In the genomic region with DNA sequence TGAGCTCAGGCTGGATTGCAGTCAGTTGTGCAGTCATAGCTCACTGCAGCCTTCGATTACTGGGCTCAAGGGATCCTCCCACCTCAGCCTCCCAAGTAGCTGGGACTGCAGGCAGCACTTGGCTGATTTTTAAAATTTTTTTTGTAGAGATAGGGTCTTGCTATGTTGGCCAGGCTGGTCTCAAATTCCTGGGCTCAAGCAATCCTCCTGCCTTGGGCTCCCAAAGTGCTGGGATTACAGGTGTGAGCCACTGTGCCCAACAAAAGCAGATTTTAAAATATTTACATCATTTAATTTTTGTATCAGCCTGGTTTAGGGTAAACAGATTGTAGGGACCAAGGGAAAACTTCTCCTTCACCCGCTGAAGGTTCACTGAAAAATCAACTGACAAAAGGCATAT, we compare ENCODE assay signal across 6 cellular contexts. TPM values are rescaled to one million over a fixed set of nuclear protein-coding genes. Genes with fewer than 3 reads are reported as not detected.
DNase-seq lines count a peak whose midpoint lies in the region; ATAC-seq, FAIRE-seq and TF ChIP-seq lines count a peak whose summit lies in the region.
"Not testable (repeated sequence)": the region's sequence is repeated elsewhere in the genome, so short reads cannot be mapped to it uniquely, and the experiment has no call there.

No MANE protein-coding gene starts in this region.

- H2BK5ac ChIP-seq in H9 (ENCODE audit: insufficient read length, low read length), result not testable (repeated sequence)
- H2BK5ac ChIP-seq in H1 (ENCODE audit: low read depth, low read length), result 0 out of 2 replicates have a peak overlapping the region, but pooled peaks have one; percentile 95

- FAIRE-seq in H1 (lab: Jason Lieb, UNC); HepG2 (lab: Jason Lieb, UNC): not testable (repeated sequence)

- in situ Hi-C loops in HepG2 (cut with HindIII; ENCODE audit: extremely low pct_ligation_motif_present, low pct_unique_long_range_greater_than_20kb), result not testable (repeated sequence)

- H3K27me3 Mint-ChIP-seq in H9 (ENCODE audit: low read depth), result not testable (repeated sequence)

- not testable (repeated sequence) for H3K4me3 ChIP-seq in MM.1S (ENCODE audit: low read length); OCI-LY3 (ENCODE audit: low read length); HepG2 (replicated peaks in 1 of 3; ENCODE audit: insufficient read depth in 1 of 3, low read depth in 2 of 3, low read length in 3 of 3)
- peak overlapping the region in 1 of 4 experiments; percentile 40; a peak in 1 of 8 replicates for H3K4me3 ChIP-seq in H1 (ENCODE audit: extremely low read depth in 1 of 4, insufficient read depth in 2 of 4, low read depth in 3 of 4, low read length in 4 of 4)

- H3K14ac ChIP-seq in H9 (ENCODE audit: insufficient read depth, low read length); H1 (ENCODE audit: insufficient read length): not testable (repeated sequence)

- no CpG with 5 or more reads among the region's 2 CpGs for WGBS in H9 (ENCODE audit: extremely low coverage, insufficient read length, low lambda C conversion rate)
- 80% methylated on average over 2 of the region's 2 CpGs; no CpG with 5 or more reads in 1 of the 2 experiments for WGBS in H1 (ENCODE audit: extremely low coverage in 1 of 2, insufficient coverage in 1 of 2, insufficient read length in 1 of 2, insufficient replicate concordance in 2 of 2, low coverage in 1 of 2, low lambda C conversion rate in 2 of 2, missing lambda C conversion rate in 1 of 2), 2 experiments
- WGBS in HepG2 (ENCODE audit: low lambda C conversion rate), result 98% methylated on average over 2 of the region's 2 CpGs

- not testable (repeated sequence) for H2BK15ac ChIP-seq in H9 (ENCODE audit: low read depth, low read length); H1 (ENCODE audit: low read length)

- H4K20me1 ChIP-seq in H9 (ENCODE audit: control insufficient read depth, insufficient read depth, insufficient read length); MM.1S (ENCODE audit: insufficient read depth, low read length); OCI-LY3 (ENCODE audit: insufficient read depth, low read length); H1 (replicated peaks in 1 of 2; ENCODE audit: control insufficient read depth in 1 of 2, insufficient read depth in 2 of 2, low read length in 2 of 2); HepG2 (ENCODE audit: insufficient read depth, low read length): not testable (repeated sequence)

- H3K9me3 ChIP-seq in H9 (ENCODE audit: control insufficient read depth, low read depth, low read length) (peaks cover 10% of the 10 kb centered on the region), H1 (ENCODE audit: insufficient read depth in 2 of 2, low read depth in 1 of 2, low read length in 1 of 2) (peaks cover 13 to 21% of the 10 kb centered on the region in 2 experiments), HepG2 (ENCODE audit: low read length) (peaks cover 18% of the 10 kb centered on the region)
- H3K9me3 ChIP-seq in MM.1S (replicated peaks; ENCODE audit: insufficient read depth, low read length); OCI-LY3 (ENCODE audit: insufficient read depth, low read length): not testable (repeated sequence)

- H3K18ac ChIP-seq in H9 (ENCODE audit: insufficient read length, low read depth, low read length); H1 (ENCODE audit: extremely low read depth, low read length): not testable (repeated sequence)

- not testable (repeated sequence) for H4K91ac ChIP-seq in H9 (ENCODE audit: insufficient read length, low read depth, low read length)
- peak overlapping the region; percentile 81 for H4K91ac ChIP-seq in H1 (replicated peaks; ENCODE audit: insufficient read length, low read length)

- H3K56ac ChIP-seq in H9 (ENCODE audit: insufficient read length, low read depth, low read length); H1 (replicated peaks; ENCODE audit: insufficient read length, low read depth, low read length): not testable (repeated sequence)

- not testable (repeated sequence) for H3K23me2 ChIP-seq in H9 (ENCODE audit: insufficient read length, low read depth, low read length, poor library complexity, severe bottlenecking); H1 (ENCODE audit: low read depth, low read length)

- not testable (repeated sequence) for H3K9ac ChIP-seq in H9 (ENCODE audit: extremely low read depth, insufficient read length, low read length); MM.1S (ENCODE audit: low read length); OCI-LY3 (ENCODE audit: low read length); H1 (replicated peaks in 1 of 4; ENCODE audit: extremely low read depth in 1 of 4, low read depth in 3 of 4, low read length in 3 of 4); HepG2 (ENCODE audit: insufficient read depth, low read depth, low read length)

- not testable (repeated sequence) for H3K4me2 ChIP-seq in H9 (ENCODE audit: insufficient read depth, insufficient read length, low read length); HepG2 (ENCODE audit: low read depth, low read length)
- H3K4me2 ChIP-seq in MM.1S (ENCODE audit: low read depth, low read length) (peak overlapping the region; percentile 32; the same call in 1 of the 2 replicates), OCI-LY3 (ENCODE audit: low read length) (peak overlapping the region; percentile 65; the same call in 1 of the 2 replicates), H1 (ENCODE audit: insufficient read depth in 1 of 2, low read depth in 2 of 2, low read length in 2 of 2) (peak overlapping the region; percentile 29 to 70; a peak in 2 of 4 replicates)

- CTCF ChIA-PET in H1 (lab: Charles Lee; ENCODE audit: partially characterized antibody), result interaction anchor here (0.6 kb wide), 1 partner anchor 360 kb away, joined by 3 read pairs; no protein-coding TSS in a partner anchor
- CTCF ChIA-PET in HepG2 (lab: Yijun Ruan, JAX; ENCODE audit: low intra/inter-chr PET ratio, low total read pairs), result not testable (repeated sequence)

- not testable (repeated sequence) for H3T11ph ChIP-seq in H9 (ENCODE audit: low read length)

- H3K4me3 Mint-ChIP-seq in H9, result not testable (repeated sequence)

- peak overlapping the region in 2 of 3 experiments; percentile 97 to 99; a peak in 4 of 7 replicates for H3K27ac Mint-ChIP-seq in H9

- H3K36me3 ChIP-seq in MM.1S (replicated peaks; ENCODE audit: insufficient read depth, low read length); OCI-LY3 (replicated peaks; ENCODE audit: low read depth, low read length); H1 (ENCODE audit: control insufficient read depth in 2 of 4, insufficient read depth in 4 of 4, low read length in 3 of 4); HepG2 (replicated peaks in 1 of 2; ENCODE audit: control insufficient read depth in 1 of 2, insufficient read depth in 2 of 2, low read length in 2 of 2): not testable (repeated sequence)

- not testable (repeated sequence) for H3K23ac ChIP-seq in H9 (ENCODE audit: insufficient read length, low read depth, low read length); H1 (ENCODE audit: insufficient read length)

- not testable (repeated sequence) for H3K27me3 ChIP-seq in H9 (ENCODE audit: insufficient read depth, low read length); MM.1S (replicated peaks; ENCODE audit: insufficient read depth, low read length); OCI-LY3 (ENCODE audit: low read depth, low read length); H1 (replicated peaks in 1 of 4; ENCODE audit: control insufficient read depth in 3 of 4, extremely low read depth in 1 of 4, insufficient read depth in 3 of 4, low read length in 3 of 4); HepG2 (ENCODE audit: control insufficient read depth in 1 of 2, insufficient read depth in 2 of 2, low read length in 2 of 2)

- peak overlapping the region; percentile 83 for H2BK20ac ChIP-seq in H9 (ENCODE audit: low read depth, low read length, poor library complexity, severe bottlenecking)
- 0 out of 2 replicates have a peak overlapping the region, but pooled peaks have one; percentile 72 for H2BK20ac ChIP-seq in H1 (ENCODE audit: low read length)

- H3K4me1 Mint-ChIP-seq in H9, result peaks cover 44 to 51% of the 10 kb centered on the region in 2 experiments

- H3K79me1 ChIP-seq in H9 (ENCODE audit: insufficient read depth, low read depth, low read length, poor library complexity, severe bottlenecking); H1 (ENCODE audit: low read depth, low read length): not testable (repeated sequence)

- H3K79me2 ChIP-seq in H9 (ENCODE audit: insufficient read depth, low read length); MM.1S (ENCODE audit: low read length); OCI-LY3 (ENCODE audit: low read length); H1 (ENCODE audit: control insufficient read depth in 1 of 2, insufficient read depth in 2 of 2, low read length in 2 of 2); HepG2 (ENCODE audit: insufficient read depth, low read length): not testable (repeated sequence)

- H4K8ac ChIP-seq in H9 (replicated peaks; ENCODE audit: insufficient read length, low read depth, low read length); H1 (ENCODE audit: extremely low read depth, insufficient read depth, low read length): not testable (repeated sequence)

- not testable (repeated sequence) for TF ChIP-seq EP300 in H1 (IDR thresholded peaks at IDR 0.05; ENCODE audit: borderline replicate concordance in 1 of 2, low read depth in 2 of 2, low read length in 2 of 2); HepG2 (IDR thresholded peaks at IDR 0.05; ENCODE audit: low read depth in 2 of 2, low read length in 2 of 2); HepG2 (CRISPR knock-in tag; IDR thresholded peaks at IDR 0.05; ENCODE audit: borderline replicate concordance)

- intact Hi-C loops in HepG2 (cut with micrococcal nuclease; ENCODE audit: unreplicated experiment), result not testable (repeated sequence)

- not testable (repeated sequence) for ATAC-seq in HepG2

- not testable (repeated sequence) for H2AFZ ChIP-seq in H9 (ENCODE audit: low read length); OCI-LY3 (ENCODE audit: low read depth, low read length); H1 (ENCODE audit: low read length); HepG2 (ENCODE audit: low read length)
- H2AFZ ChIP-seq in MM.1S (ENCODE audit: low read length), result 0 out of 2 replicates have a peak overlapping the region, but pooled peaks have one; percentile 36

- TF ChIP-seq RAD21 in H1 (IDR thresholded peaks at IDR 0.05 in 1 of 2, conservative IDR thresholded peaks at IDR 0.05 in 1 of 2; ENCODE audit: low read depth in 2 of 2, low read length in 2 of 2); HepG2 (CRISPR knock-in tag; IDR thresholded peaks at IDR 0.05): not testable (repeated sequence)

- not testable (repeated sequence) for H2AK5ac ChIP-seq in H9 (ENCODE audit: insufficient read length, low read length)
- H2AK5ac ChIP-seq in H1 (ENCODE audit: low read depth, low read length), result 0 out of 2 replicates have a peak overlapping the region, but pooled peaks have one; percentile 53

- BruUV-seq in HepG2 (replicated peaks; lab: Mats Ljungman, UMichigan), result not testable (repeated sequence)

- H3K36me3 Mint-ChIP-seq in H9 (ENCODE audit: insufficient read depth in 1 of 3, low read depth in 3 of 3), result peaks cover 25 to 63% (median 27%) of the 10 kb centered on the region in 3 experiments

- peaks cover 12% of the 10 kb centered on the region; the same call in 1 of the 2 replicates for H3F3A ChIP-seq in MM.1S (ENCODE audit: insufficient read depth, low read length)

- H4K5ac ChIP-seq in H9 (ENCODE audit: insufficient read length, low read depth, low read length); H1 (ENCODE audit: insufficient read length, low read depth, low read length): not testable (repeated sequence)

- H2BK12ac ChIP-seq in H9 (ENCODE audit: insufficient read length, low read depth, low read length); H1 (ENCODE audit: low read depth, low read length): not testable (repeated sequence)

- POLR2A ChIA-PET in H1 (lab: Charles Lee; ENCODE audit: partially characterized antibody), result interaction anchor here (1.5 to 3.0 kb wide), 3 partner anchors 10 to 117 kb away, joined by 5 to 14 read pairs (median 7); partner anchors contain the start of gene CENPU
- POLR2A ChIA-PET in HepG2 (lab: Yijun Ruan, JAX), result not testable (repeated sequence)

- not testable (repeated sequence) for H3K9me2 ChIP-seq in MM.1S (replicated peaks; ENCODE audit: insufficient read depth, low read length)

- not testable (repeated sequence) for H3K27ac ChIP-seq in H9 (ENCODE audit: insufficient read length, low read depth, low read length); H1 (ENCODE audit: low read depth, low read length); HepG2 (ENCODE audit: extremely low read length, insufficient read depth, low read length)
- H3K27ac ChIP-seq in MM.1S (ENCODE audit: low read length) (peak overlapping the region; percentile 42; the same call in 1 of the 2 replicates), OCI-LY3 (ENCODE audit: low read length) (peak overlapping the region; percentile 84)

- not testable (repeated sequence) for DNase-seq in H9; MM.1S; H1 (ENCODE audit: low read depth in 1 of 2, low spot score in 2 of 2); HepG2 (ENCODE audit: low spot score)
- peak; percentile 4 for DNase-seq in activated CD8-positive, alpha-beta memory T cell treated with anti-CD3 and anti-CD28 coated beads for 24 hours

- not testable (repeated sequence) for H2BK120ac ChIP-seq in H9 (ENCODE audit: low read depth, low read length, poor library complexity, severe bottlenecking); H1 (replicated peaks; ENCODE audit: low read depth, low read length)

- not testable (repeated sequence) for TF ChIP-seq POLR2A in H1 (IDR thresholded peaks at IDR 0.05; ENCODE audit: control extremely low read depth in 1 of 2, low read depth in 2 of 2, low read length in 2 of 2); HepG2 (IDR thresholded peaks at IDR 0.05; ENCODE audit: insufficient read depth in 1 of 2, low read depth in 2 of 2, low read length in 2 of 2)

- H3K9me3 Mint-ChIP-seq in H9, result peaks cover 37 to 47% of the 10 kb centered on the region in 2 experiments

- TF ChIP-seq CTCF in H9 (conservative IDR thresholded peaks at IDR 0.05); MM.1S (IDR thresholded peaks at IDR 0.05; ENCODE audit: low read length); OCI-LY3 (IDR thresholded peaks at IDR 0.05; ENCODE audit: low read depth, low read length); H1 (IDR thresholded peaks at IDR 0.05; ENCODE audit: control extremely low read depth in 1 of 3, insufficient read depth in 1 of 3, low read depth in 1 of 3, low read length in 3 of 3); HepG2 (CRISPR knock-in tag; IDR thresholded peaks at IDR 0.05): not testable (repeated sequence)

- H3K4ac ChIP-seq in H9 (ENCODE audit: low read depth, low read length); H1 (replicated peaks; ENCODE audit: insufficient read length, low read depth, low read length): not testable (repeated sequence)

- H3K4me1 ChIP-seq in H9 (ENCODE audit: insufficient read depth, low read length) (peaks cover 11% of the 10 kb centered on the region; the same call in 1 of the 2 replicates), MM.1S (ENCODE audit: low read length) (peaks cover 13% of the 10 kb centered on the region), OCI-LY3 (ENCODE audit: low read length) (peaks cover 22% of the 10 kb centered on the region), H1 (replicated peaks in 1 of 4; ENCODE audit: control insufficient read depth in 3 of 4, insufficient read depth in 4 of 4, low read length in 3 of 4) (peaks cover 3 to 14% (median 7%) of the 10 kb centered on the region in 4 experiments), HepG2 (ENCODE audit: insufficient read depth, low read length) (peaks cover 48% of the 10 kb centered on the region)

RNA-seq across cellular contexts. Expression of gene CASP3, which starts 33.1 kb away (rescaled TPM):
- total RNA-seq in H9 (2021) (107 and 110 TPM in 2 replicates), HepG2 (2016; rRNA removed; fragmentation: Illumina TruSeq; extraction: Trizol) (77.8 and 139 TPM in 2 replicates)
- total RNA-seq in H1 (2021; fragmentation: NEBNext Ultra II Directional; extraction: Animal tissue kit (Norgen Biotek cat#: 25700)), result 81.1 and 82.5 TPM in 2 replicates
- polyA plus RNA-seq in H1 (2011; rRNA removed) (15.0 and 27.8 TPM in 2 replicates), HepG2 (2011; rRNA removed) (19.9 and 26.0 TPM in 2 replicates)
- 39.6 TPM for polyA plus RNA-seq in H1 (2011; cell fraction: cytosol; rRNA removed)
- polyA plus RNA-seq in H1 (2011; cell fraction: nucleus; rRNA removed), result 12.9 TPM
- polyA plus RNA-seq in H1 (2012, experiment 1 of 2), result 30.9 to 58.4 TPM (median 37.1 TPM) in 4 replicates
- polyA plus RNA-seq in H1 (2012, experiment 2 of 2), result 9.4 TPM
- polyA plus RNA-seq in H1 (2013, experiment 1 of 2), result 53.0 TPM
- 56.0 TPM for polyA plus RNA-seq in H1 (2013, experiment 2 of 2)
- polyA minus RNA-seq in H1 (2011; rRNA and poly(A)+ RNA removed), result 19.4 and 27.4 TPM in 2 replicates
- polyA minus RNA-seq in H1 (2011; cell fraction: cytosol; rRNA and poly(A)+ RNA removed), result 14.6 TPM
- polyA minus RNA-seq in H1 (2011; cell fraction: nucleus; rRNA and poly(A)+ RNA removed), result 15.8 TPM
- total RNA-seq in HepG2 (2016; cell fraction: cytosol; rRNA removed; fragmentation: Illumina TruSeq; extraction: Trizol; ENCODE audit: low read depth), result 6.9 and 8.3 TPM in 2 replicates
- 76.3 and 140 TPM in 2 replicates for total RNA-seq in HepG2 (2016; cell fraction: insoluble cytoplasmic fraction; rRNA removed; fragmentation: Illumina TruSeq; extraction: Trizol)
- 25.2 and 26.5 TPM in 2 replicates for total RNA-seq in HepG2 (2016; cell fraction: membrane; rRNA removed; fragmentation: Illumina TruSeq; extraction: Trizol)
- 38.4 and 42.0 TPM in 2 replicates for total RNA-seq in HepG2 (2016; cell fraction: nucleus; rRNA removed; fragmentation: Illumina TruSeq; extraction: Trizol)
- polyA plus RNA-seq in HepG2 (2011; cell fraction: cytosol; rRNA removed), result 9.9 and 15.6 TPM in 2 replicates
- 4.4 and 6.4 TPM in 2 replicates for polyA plus RNA-seq in HepG2 (2011; cell fraction: nucleus; rRNA removed)
- polyA plus RNA-seq in HepG2 (2012), result 22.6 and 26.2 TPM in 2 replicates
- 4.5 and 4.9 TPM in 2 replicates for polyA plus RNA-seq in HepG2 (2016; cell fraction: cytosol; fragmentation: Illumina TruSeq; extraction: Trizol; ENCODE audit: low read depth)
- polyA plus RNA-seq in HepG2 (2016; cell fraction: insoluble cytoplasmic fraction; fragmentation: Illumina TruSeq; extraction: Trizol; ENCODE audit: low read depth), result 116 and 129 TPM in 2 replicates
- 13.7 and 15.0 TPM in 2 replicates for polyA plus RNA-seq in HepG2 (2016; cell fraction: membrane; fragmentation: Illumina TruSeq; extraction: Trizol; ENCODE audit: low read depth)
- polyA plus RNA-seq in HepG2 (2016; cell fraction: nucleus; fragmentation: Illumina TruSeq; extraction: Trizol; ENCODE audit: insufficient read depth, low read depth), result 50.9 and 57.0 TPM in 2 replicates
- polyA minus RNA-seq in HepG2 (2011; rRNA and poly(A)+ RNA removed; ENCODE audit: low replicate concordance), result 5.3 and 7.6 TPM in 2 replicates
- 9.8 and 11.5 TPM in 2 replicates for polyA minus RNA-seq in HepG2 (2011; cell fraction: cytosol; rRNA and poly(A)+ RNA removed)
- 13.1 and 13.6 TPM in 2 replicates for polyA minus RNA-seq in HepG2 (2011; cell fraction: nucleus; rRNA and poly(A)+ RNA removed)

RNA-seq across cellular contexts. Expression of gene PRIMPOL, which starts 33.4 kb away (rescaled TPM):
- total RNA-seq in H9 (2021), result 4.9 and 6.3 TPM in 2 replicates
- 5.0 and 6.7 TPM in 2 replicates for total RNA-seq in H1 (2021; fragmentation: NEBNext Ultra II Directional; extraction: Animal tissue kit (Norgen Biotek cat#: 25700))
- polyA plus RNA-seq in H1 (2011; rRNA removed), result 2.7 and 4.4 TPM in 2 replicates
- 6.3 TPM for polyA plus RNA-seq in H1 (2011; cell fraction: cytosol; rRNA removed)
- 0.97 TPM for polyA plus RNA-seq in H1 (2011; cell fraction: nucleus; rRNA removed)
- polyA plus RNA-seq in H1 (2012, experiment 1 of 2), result 6.3 to 10.6 TPM (median 8.8 TPM) in 4 replicates
- 0.92 TPM for polyA plus RNA-seq in H1 (2012, experiment 2 of 2)
- polyA plus RNA-seq in H1 (2013, experiment 1 of 2), result 6.3 TPM
- 6.8 TPM for polyA plus RNA-seq in H1 (2013, experiment 2 of 2)
- polyA minus RNA-seq in H1 (2011; rRNA and poly(A)+ RNA removed), result 1.0 and 1.4 TPM in 2 replicates
- 2.4 TPM for polyA minus RNA-seq in H1 (2011; cell fraction: cytosol; rRNA and poly(A)+ RNA removed)
- polyA minus RNA-seq in H1 (2011; cell fraction: nucleus; rRNA and poly(A)+ RNA removed), result 3.3 TPM
- 11.0 and 17.3 TPM in 2 replicates for total RNA-seq in HepG2 (2016; rRNA removed; fragmentation: Illumina TruSeq; extraction: Trizol)
- total RNA-seq in HepG2 (2016; cell fraction: cytosol; rRNA removed; fragmentation: Illumina TruSeq; extraction: Trizol; ENCODE audit: low read depth), result 9.6 and 10.1 TPM in 2 replicates
- total RNA-seq in HepG2 (2016; cell fraction: insoluble cytoplasmic fraction; rRNA removed; fragmentation: Illumina TruSeq; extraction: Trizol), result 10.8 and 14.2 TPM in 2 replicates
- total RNA-seq in HepG2 (2016; cell fraction: membrane; rRNA removed; fragmentation: Illumina TruSeq; extraction: Trizol), result 6.1 and 6.6 TPM in 2 replicates
- total RNA-seq in HepG2 (2016; cell fraction: nucleus; rRNA removed; fragmentation: Illumina TruSeq; extraction: Trizol), result 7.1 and 11.9 TPM in 2 replicates
- polyA plus RNA-seq in HepG2 (2011; rRNA removed), result 4.4 and 7.3 TPM in 2 replicates
- 1.4 and 2.2 TPM in 2 replicates for polyA plus RNA-seq in HepG2 (2011; cell fraction: cytosol; rRNA removed)
- 3.0 and 4.4 TPM in 2 replicates for polyA plus RNA-seq in HepG2 (2011; cell fraction: nucleus; rRNA removed)
- polyA plus RNA-seq in HepG2 (2012), result 5.3 and 5.4 TPM in 2 replicates
- 0.87 and 1.7 TPM in 2 replicates for polyA plus RNA-seq in HepG2 (2016; cell fraction: cytosol; fragmentation: Illumina TruSeq; extraction: Trizol; ENCODE audit: low read depth)
- 9.6 and 12.3 TPM in 2 replicates for polyA plus RNA-seq in HepG2 (2016; cell fraction: insoluble cytoplasmic fraction; fragmentation: Illumina TruSeq; extraction: Trizol; ENCODE audit: low read depth)
- 2.6 and 3.3 TPM in 2 replicates for polyA plus RNA-seq in HepG2 (2016; cell fraction: membrane; fragmentation: Illumina TruSeq; extraction: Trizol; ENCODE audit: low read depth)
- polyA plus RNA-seq in HepG2 (2016; cell fraction: nucleus; fragmentation: Illumina TruSeq; extraction: Trizol; ENCODE audit: insufficient read depth, low read depth), result 20.4 and 22.6 TPM in 2 replicates
- 1.2 and 2.0 TPM in 2 replicates for polyA minus RNA-seq in HepG2 (2011; rRNA and poly(A)+ RNA removed; ENCODE audit: low replicate concordance)
- polyA minus RNA-seq in HepG2 (2011; cell fraction: cytosol; rRNA and poly(A)+ RNA removed), result 1.1 and 2.1 TPM in 2 replicates
- polyA minus RNA-seq in HepG2 (2011; cell fraction: nucleus; rRNA and poly(A)+ RNA removed), result 4.6 and 6.2 TPM in 2 replicates
